11 cellular contexts compared by ENCODE assay signal in genomic region chr5:33892419-33893151, GRCh38. TPM values are rescaled to one million over a fixed set of nuclear protein-coding genes. Genes with fewer than 3 reads are reported as not detected.
DNase-seq lines count a peak whose midpoint lies in the region; ATAC-seq, FAIRE-seq and TF ChIP-seq lines count a peak whose summit lies in the region.
"Had no signal": no experiment of that assay in that cellular context is flagged by ENCODE, and none has a peak within 500 bp of the region (broad histone marks: within the 10 kb centered on the region; RNA-seq: fewer than 3 reads in every experiment).

No MANE protein-coding gene starts in this region.

- POLR2A ChIA-PET in K562 (lab: Yijun Ruan, JAX), result interaction anchor here (0.6 kb wide), 1 partner anchor 255 kb away, joined by 5 read pairs; no protein-coding TSS in a partner anchor

- H3K4me1 ChIP-seq in K562 (replicated peaks in 1 of 2; ENCODE audit: control insufficient read depth in 2 of 2, insufficient read depth in 2 of 2, low read length in 2 of 2) (no peaks in the 10 kb centered on the region), stomach smooth muscle (ENCODE audit: control insufficient read depth, insufficient read depth, low read length) (peaks cover 33% of the 10 kb centered on the region)

- BruUV-seq in K562 (replicated peaks; lab: Mats Ljungman, UMichigan), result no TSS peak

- no peak for TF ChIP-seq RAD21 in K562 (CRISPR knock-in tag; conservative IDR thresholded peaks at IDR 0.05 in 1 of 2, IDR thresholded peaks at IDR 0.05 in 1 of 2)

- H3K27me3 ChIP-seq in K562 (ENCODE audit: control insufficient read depth in 2 of 2, insufficient read depth in 2 of 2, low read length in 2 of 2) (peaks cover 22 to 25% of the 10 kb centered on the region in 2 experiments), stomach smooth muscle (ENCODE audit: control insufficient read depth in 1 of 2, insufficient read depth in 2 of 2, low read length in 2 of 2) (no peaks in the 10 kb centered on the region)

- H2AFZ ChIP-seq in K562 (ENCODE audit: low read depth, low read length), result no peak overlapping the region

- H3K9ac ChIP-seq in K562 (ENCODE audit: insufficient read depth in 1 of 2, low read depth in 2 of 2, low read length in 2 of 2), result no peak overlapping the region
- H3K9ac ChIP-seq in stomach smooth muscle (ENCODE audit: low read length in 2 of 2), result peak overlapping the region; percentile 43 to 48

- H3K79me2 ChIP-seq in K562 (ENCODE audit: control insufficient read depth, insufficient read depth, low read length), result no peaks in the 10 kb centered on the region

- H3K9me1 ChIP-seq in K562 (ENCODE audit: control insufficient read depth, insufficient read depth, low read length), result no peaks in the 10 kb centered on the region

- no peak for TF ChIP-seq EP300 in K562 (IDR thresholded peaks at IDR 0.05; ENCODE audit: low read length)

- H4K20me1 ChIP-seq in K562 (replicated peaks; ENCODE audit: control insufficient read depth, insufficient read depth, low read length), result no peaks in the 10 kb centered on the region

- TF ChIP-seq CTCF in K562 (IDR thresholded peaks at IDR 0.05 in 2 of 3, conservative IDR thresholded peaks at IDR 0.05 in 1 of 3; ENCODE audit: insufficient read depth in 2 of 3, low read depth in 1 of 3, low read length in 3 of 3), result no peak

- H3K27ac ChIP-seq in K562 (ENCODE audit: extremely low read depth, low read depth, low read length) (no peak overlapping the region), stomach smooth muscle (ENCODE audit: low read length) (peak overlapping the region; percentile 46)
- H3K27ac ChIP-seq: epithelial cell of prostate had no signal

- no peak overlapping the region for H3K4me3 ChIP-seq in K562
- peak overlapping the region; percentile 52 to 77 for H3K4me3 ChIP-seq in stomach smooth muscle (ENCODE audit: low read length in 2 of 2)

- FAIRE-seq in K562 (lab: Jason Lieb, UNC), result no peak

- H3K36me3 ChIP-seq in K562 (ENCODE audit: control insufficient read depth, insufficient read depth, low read length), result no peaks in the 10 kb centered on the region
- H3K36me3 ChIP-seq in stomach smooth muscle (ENCODE audit: control insufficient read depth in 2 of 2, insufficient read depth in 2 of 2, low read length in 2 of 2), result no peaks in the 10 kb centered on the region

- in situ Hi-C loops in K562 (cut with MboI), result no loop called here

- no peak overlapping the region for H3K4me2 ChIP-seq in K562 (ENCODE audit: insufficient read depth, low read length)

- DNase-seq in HK-2 (ENCODE audit: unreplicated experiment) (peak; percentile 59), K562 (ENCODE audit: extremely low read depth in 1 of 4, low spot score in 3 of 4) (no peak), iris pigment epithelial cell (ENCODE audit: low read depth) (peak; percentile 95), NCI-H2107 treated with DMSO at 0.1 percent for 48 hours (lab: John Stamatoyannopoulos, UW; ENCODE audit: unreplicated experiment) (no peak), NCI-H510A treated with DMSO at 0.1 percent for 48 hours (lab: John Stamatoyannopoulos, UW) (no peak)
- no peak for DNase-seq in stimulated activated CD4-positive, alpha-beta T cell treated with anti-CD3 and anti-CD28 coated beads, Interleukin-1b, Interleukin-23, amount 100 ng/mL, for 48 hours

- CTCF ChIA-PET in K562 (lab: Yijun Ruan, JAX; ENCODE audit: low intra/inter-chr PET ratio), result no interaction called here

- ATAC-seq in K562 (no peak), esophagus mucosa (no peak)

- H3K9me3 ChIP-seq in K562 (replicated peaks; ENCODE audit: control insufficient read depth, insufficient read depth, low read depth, low read length), result no peaks in the 10 kb centered on the region
- H3K9me3 ChIP-seq in stomach smooth muscle (ENCODE audit: control insufficient read depth in 2 of 2, low read length in 2 of 2), result no peaks in the 10 kb centered on the region

- no peak for TF ChIP-seq POLR2A in K562 (conservative IDR thresholded peaks at IDR 0.05)

- intact Hi-C loops in K562 (cut with micrococcal nuclease), result no loop called here

- WGBS in K562 (ENCODE audit: insufficient coverage, low coverage, missing lambda C conversion rate), result 1% methylated on average over 13 of the region's 13 CpGs

TF ChIP-seq in K562, 482 proteins besides CTCF, POLR2A, EP300 and RAD21:
- TF ChIP-seq NFIC (IDR thresholded peaks at IDR 0.05), result peak; percentile 20; the same call in 1 of the 2 replicates
- no peak for TF ChIP-seq IFI16 (CRISPR knock-in tag; IDR thresholded peaks at IDR 0.05)

RNA-seq across cellular contexts. Expression of gene ADAMTS12, which starts 0.8 kb away (rescaled TPM):
- total RNA-seq in K562 (2011; cell fraction: chromatin; rRNA removed; ENCODE audit: low replicate concordance), result not detected in 2 replicates
- not detected in 2 replicates for total RNA-seq in K562 (2011; cell fraction: nucleolus; rRNA removed)
- not detected in 2 replicates for total RNA-seq in K562 (2011; cell fraction: nucleoplasm; rRNA removed)
- total RNA-seq in K562 (2014; rRNA removed) (not detected in 2 replicates), K562 (2014; rRNA removed; fragmentation: Illumina TruSeq; extraction: Trizol) (not detected in 2 replicates), K562 (2015; rRNA removed; fragmentation: Illumina TruSeq; extraction: Trizol) (not detected in 2 replicates), K562 (2021) (0.11 TPM in 1 of 2 replicates, not detected in the other), esophagus mucosa (0.52 TPM)
- polyA plus RNA-seq in K562 (2011; rRNA removed) (not detected in 2 replicates), K562 (2014; fragmentation: Illumina TruSeq; extraction: Trizol) (not detected in 2 replicates), K562 (2014; fragmentation: Nextera tagmentation; extraction: Ambion mirVana) (not detected), K562 (2014; rRNA removed) (not detected in 2 replicates)
- polyA plus RNA-seq in K562 (2011; cell fraction: cytosol; rRNA removed), result not detected in 2 replicates
- not detected in 2 replicates for polyA plus RNA-seq in K562 (2011; cell fraction: nucleus; rRNA removed)
- not detected in 2 replicates for polyA plus RNA-seq in K562 (2012)
- not detected in 2 replicates for polyA minus RNA-seq in K562 (2011; rRNA and poly(A)+ RNA removed)
- polyA minus RNA-seq in K562 (2011; cell fraction: cytosol; rRNA and poly(A)+ RNA removed), result not detected in 2 replicates
- polyA minus RNA-seq in K562 (2011; cell fraction: nucleus; rRNA and poly(A)+ RNA removed), result not detected in 2 replicates
- total RNA-seq: SK-MEL-5 had no signal

RNA-seq across cellular contexts. Expression of gene RXFP3, which starts 43.6 kb away (rescaled TPM):
- total RNA-seq in K562 (2011; cell fraction: chromatin; rRNA removed; ENCODE audit: low replicate concordance), result not detected in 2 replicates
- not detected in 2 replicates for total RNA-seq in K562 (2011; cell fraction: nucleolus; rRNA removed)
- total RNA-seq in K562 (2011; cell fraction: nucleoplasm; rRNA removed), result not detected in 2 replicates
- not detected in 2 replicates for total RNA-seq in K562 (2014; rRNA removed)
- total RNA-seq in K562 (2014; rRNA removed; fragmentation: Illumina TruSeq; extraction: Trizol), result not detected in 2 replicates
- total RNA-seq in K562 (2015; rRNA removed; fragmentation: Illumina TruSeq; extraction: Trizol), result not detected in 2 replicates
- not detected in 2 replicates for total RNA-seq in K562 (2021)
- polyA plus RNA-seq in K562 (2011; rRNA removed), result not detected in 2 replicates
- not detected in 2 replicates for polyA plus RNA-seq in K562 (2011; cell fraction: cytosol; rRNA removed)
- polyA plus RNA-seq in K562 (2011; cell fraction: nucleus; rRNA removed), result not detected in 2 replicates
- not detected in 2 replicates for polyA plus RNA-seq in K562 (2012)
- polyA plus RNA-seq in K562 (2014; fragmentation: Illumina TruSeq; extraction: Trizol), result not detected in 2 replicates
- not detected for polyA plus RNA-seq in K562 (2014; fragmentation: Nextera tagmentation; extraction: Ambion mirVana)
- polyA plus RNA-seq in K562 (2014; rRNA removed), result not detected in 2 replicates
- not detected in 2 replicates for polyA minus RNA-seq in K562 (2011; rRNA and poly(A)+ RNA removed)
- not detected in 2 replicates for polyA minus RNA-seq in K562 (2011; cell fraction: cytosol; rRNA and poly(A)+ RNA removed)
- polyA minus RNA-seq in K562 (2011; cell fraction: nucleus; rRNA and poly(A)+ RNA removed), result not detected in 2 replicates
- not detected for total RNA-seq in esophagus mucosa
- total RNA-seq: SK-MEL-5 had no signal
- polyA plus RNA-seq: thymus had no signal

Comparison
In these comparisons a context has a peak if more than half of its experiments do, and no peak if none do; other contexts are left out.
1. DNase-seq: peak in HK-2 (single experiment) and iris pigment epithelial cell (single experiment); none in K562 (0 of 4), stimulated activated CD4-positive, alpha-beta T cell treated with anti-CD3 and anti-CD28 coated beads, Interleukin-1b, Interleukin-23, amount 100 ng/mL, for 48 hours (single experiment), NCI-H2107 treated with DMSO at 0.1 percent for 48 hours (single experiment) and NCI-H510A treated with DMSO at 0.1 percent for 48 hours (single experiment).
2. H3K9ac ChIP-seq: peak in stomach smooth muscle (2 of 2); none in K562 (0 of 2).